Comparison of ENCODE assay signal across 9 cellular contexts in the genomic region with DNA sequence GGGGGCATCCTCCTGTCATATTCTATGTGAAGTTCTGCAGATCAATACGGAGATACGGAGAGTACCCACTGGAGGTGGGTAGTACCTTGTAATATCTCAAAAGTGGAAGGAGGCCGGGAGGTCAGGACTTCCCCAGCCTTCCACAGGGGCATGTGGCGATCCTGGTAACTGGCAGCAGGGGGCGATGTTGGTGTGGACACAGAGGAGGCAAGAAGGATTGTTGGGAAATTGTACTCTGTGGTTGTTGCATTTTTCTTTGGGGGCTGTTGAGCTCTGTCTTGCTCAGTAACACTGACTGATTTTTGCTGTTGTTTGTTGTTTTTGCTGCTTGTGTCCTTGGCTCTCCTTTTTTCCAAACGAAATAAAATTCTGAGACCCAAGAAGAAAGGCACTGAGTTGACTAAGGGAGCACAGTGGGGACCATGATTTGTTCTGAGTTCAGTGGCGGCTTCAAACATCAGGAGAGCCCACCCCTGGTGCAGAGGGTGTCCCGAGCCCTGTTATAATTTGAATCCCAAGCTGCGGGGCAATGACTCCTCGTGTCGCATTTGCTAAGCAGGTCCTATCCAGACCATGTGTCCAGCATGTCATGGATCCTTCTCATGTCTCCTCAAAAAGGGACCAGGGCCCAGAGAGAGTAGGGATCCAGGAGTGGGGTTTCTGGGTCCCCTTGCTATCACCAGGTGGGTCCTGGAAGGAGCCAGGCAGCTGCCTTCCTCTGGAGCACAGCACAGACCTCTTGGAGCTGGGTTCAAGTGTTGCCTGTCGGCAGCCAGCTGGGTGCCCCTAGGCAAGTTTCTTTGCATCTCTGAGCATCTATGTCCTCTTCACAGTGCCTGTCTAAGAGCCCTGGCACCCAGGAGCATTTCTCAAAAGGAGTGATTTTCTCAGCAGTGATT. TPM values are rescaled to one million over a fixed set of nuclear protein-coding genes. Genes with fewer than 3 reads are reported as not detected.
DNase-seq lines count a peak whose midpoint lies in the region; ATAC-seq, FAIRE-seq and TF ChIP-seq lines count a peak whose summit lies in the region.
"Had no signal": no experiment of that assay in that cellular context is flagged by ENCODE, and none has a peak within 500 bp of the region (broad histone marks: within the 10 kb centered on the region; RNA-seq: fewer than 3 reads in every experiment).

No MANE protein-coding gene starts in this region.

- DNase-seq in AG04449 (ENCODE audit: low read depth, low spot score) = no peak
- DNase-seq in PC-3 = peak; percentile 72
- DNase-seq in activated T-cell treated with anti-CD3 and anti-CD28 coated beads for 24 hours (ENCODE audit: low read depth) = peak; percentile 56
- DNase-seq in fibroblast of lung (ENCODE audit: low read depth in 2 of 2) = peak; percentile 34 to 65
- peak; percentile 93 for DNase-seq in osteoblast (ENCODE audit: insufficient read length, low spot score, missing footprints)
- DNase-seq in urothelium cell line (ENCODE audit: low spot score) = peak; percentile 67

- POLR2A ChIA-PET in AG04449 (lab: Yijun Ruan, JAX) = no interaction called here
- POLR2A ChIA-PET in PC-3 (lab: Charles Lee; ENCODE audit: unreplicated experiment) = interaction anchor here (0.5 kb wide), 1 partner anchor 344 kb away, joined by 4 read pairs; no protein-coding TSS in a partner anchor

- TF ChIP-seq CTCF in AG04449 (IDR thresholded peaks at IDR 0.05; ENCODE audit: insufficient read depth, low read length, missing control alignments) (peak; percentile 82), PC-3 (conservative IDR thresholded peaks at IDR 0.05; ENCODE audit: low read depth, low read length) (peak; percentile 89), fibroblast of lung (conservative IDR thresholded peaks at IDR 0.05 in 1 of 2, IDR thresholded peaks at IDR 0.05 in 1 of 2; ENCODE audit: low read depth in 1 of 2, low read length in 2 of 2) (peak; percentile 85 to 90), osteoblast (IDR thresholded peaks at IDR 0.05; ENCODE audit: extremely low read depth, low read depth, low read length) (peak; percentile 90)

- BruUV-seq in PC-3 (replicated peaks; lab: Mats Ljungman, UMichigan) = no TSS peak

- CTCF ChIA-PET in AG04449 (lab: Yijun Ruan, JAX) = interaction anchor here (0.5 to 11.3 kb wide), 57 partner anchors 8 to 609 kb away, joined by 3 to 120 read pairs (median 4); a partner anchor contains a TSS
- CTCF ChIA-PET in PC-3 (lab: Charles Lee) = interaction anchor here (0.6 to 1.2 kb wide), 2 partner anchors 11 to 163 kb away, joined by 3 to 5 read pairs; no protein-coding TSS in a partner anchor

- H3K9ac ChIP-seq in PC-3 (ENCODE audit: low read length) (no peak overlapping the region), fibroblast of lung (ENCODE audit: insufficient read depth, low read length) (no peak overlapping the region)

- ATAC-seq in GM18520 (IDR thresholded peaks at IDR 0.05; ENCODE audit: unreplicated experiment) (peak; percentile 48), HG03442 (IDR thresholded peaks at IDR 0.05; ENCODE audit: unreplicated experiment) (peak; percentile 68), PC-3 (peak; percentile 74)

- no peak overlapping the region for H3K4me2 ChIP-seq in PC-3 (ENCODE audit: low read length)
- H3K4me2 ChIP-seq in fibroblast of lung (ENCODE audit: extremely low read depth, insufficient read depth, low read length) = no peak overlapping the region
- H3K4me2 ChIP-seq in osteoblast (ENCODE audit: insufficient read depth, low read length) = no peak overlapping the region

- H4K20me1 ChIP-seq in PC-3 (ENCODE audit: low read length) = no peaks in the 10 kb centered on the region
- no peaks in the 10 kb centered on the region for H4K20me1 ChIP-seq in fibroblast of lung (ENCODE audit: control insufficient read depth, extremely low read depth, insufficient read depth, low read length)
- peaks cover 3% of the 10 kb centered on the region for H4K20me1 ChIP-seq in osteoblast (ENCODE audit: insufficient read depth, low read length)

- H3K27ac ChIP-seq in PC-3 (ENCODE audit: low read length) (no peak overlapping the region), fibroblast of lung (ENCODE audit: insufficient read depth, low read length) (no peak overlapping the region), osteoblast (ENCODE audit: low read depth, low read length) (no peak overlapping the region)
- H3K27ac ChIP-seq: ovary had no signal

- H3K9me2 ChIP-seq in PC-3 (replicated peaks; ENCODE audit: low read length) = no peaks in the 10 kb centered on the region

- no peaks in the 10 kb centered on the region; the same call in 1 of the 2 replicates for H3K36me3 ChIP-seq in PC-3 (ENCODE audit: low read depth, low read length)
- H3K36me3 ChIP-seq in fibroblast of lung (ENCODE audit: control insufficient read depth, insufficient read depth, low read length) = no peaks in the 10 kb centered on the region
- no peaks in the 10 kb centered on the region for H3K36me3 ChIP-seq in osteoblast (ENCODE audit: insufficient read depth, low read length)
- H3K36me3 ChIP-seq: ovary had no signal

- H3K9me3 ChIP-seq in PC-3 (ENCODE audit: low read length) = no peaks in the 10 kb centered on the region
- no peaks in the 10 kb centered on the region for H3K9me3 ChIP-seq in fibroblast of lung (ENCODE audit: control insufficient read depth, insufficient read depth, low read depth, low read length)
- no peaks in the 10 kb centered on the region for H3K9me3 ChIP-seq in osteoblast (ENCODE audit: low read depth, low read length)
- H3K9me3 ChIP-seq: ovary had no signal

- H3K4me3 ChIP-seq in AG04449 (ENCODE audit: low read depth, low read length) (no peak overlapping the region), PC-3 (ENCODE audit: low read length) (no peak overlapping the region), fibroblast of lung (replicated peaks in 1 of 4; ENCODE audit: control extremely low read depth in 1 of 4, insufficient read depth in 1 of 4, low read depth in 3 of 4, low read length in 4 of 4) (no peak overlapping the region), osteoblast (ENCODE audit: insufficient read depth, low read length) (no peak overlapping the region)
- H3K4me3 ChIP-seq: ovary had no signal

- no peaks in the 10 kb centered on the region for H3K27me3 ChIP-seq in PC-3 (ENCODE audit: low read length)
- peaks cover 3% of the 10 kb centered on the region for H3K27me3 ChIP-seq in fibroblast of lung (ENCODE audit: control insufficient read depth, insufficient read depth, low read length)
- peaks cover 31% of the 10 kb centered on the region for H3K27me3 ChIP-seq in osteoblast (ENCODE audit: insufficient read depth, low read length)
- H3K27me3 ChIP-seq: ovary had no signal

- no peak for FAIRE-seq in urothelium cell line (lab: Jason Lieb, UNC)

- intact Hi-C loops in PC-3 (cut with micrococcal nuclease) = loop anchor here (1.0 to 2.0 kb wide), 2 partner anchors 163 to 230 kb away; no protein-coding TSS in a partner anchor

- no peaks in the 10 kb centered on the region for H3F3A ChIP-seq in PC-3 (ENCODE audit: low read length, unreplicated experiment)

- H2AFZ ChIP-seq in PC-3 (ENCODE audit: low read length) (peak overlapping the region; percentile 48; the same call in 1 of the 2 replicates), fibroblast of lung (ENCODE audit: low read length) (no peak overlapping the region), osteoblast (ENCODE audit: low read length) (no peak overlapping the region)

- H3K4me1 ChIP-seq in PC-3 (ENCODE audit: insufficient read depth, low read length) (peaks cover 2% of the 10 kb centered on the region; the same call in 1 of the 2 replicates), fibroblast of lung (ENCODE audit: control insufficient read depth, extremely low read depth, insufficient read depth, low read length) (no peaks in the 10 kb centered on the region), osteoblast (ENCODE audit: insufficient read depth, low read length) (no peaks in the 10 kb centered on the region)

- no peaks in the 10 kb centered on the region for H3K79me2 ChIP-seq in PC-3 (ENCODE audit: low read length)
- no peaks in the 10 kb centered on the region for H3K79me2 ChIP-seq in fibroblast of lung (ENCODE audit: control insufficient read depth, insufficient read depth, low read length)
- H3K79me2 ChIP-seq in osteoblast (ENCODE audit: insufficient read depth, low read length) = no peaks in the 10 kb centered on the region

RNA-seq across cellular contexts. Expression of a gene that starts 22.8 kb away (rescaled TPM):
- total RNA-seq in PC-3 (2014; rRNA removed) = 0.04 TPM in 1 of 2 replicates, not detected in the other
- under 0.01 and 0.33 TPM in 2 replicates for total RNA-seq in fibroblast of lung
- 0.03 and 0.09 TPM in 2 replicates for polyA plus RNA-seq in fibroblast of lung
- polyA plus RNA-seq in fibroblast of lung (2012) = 0.17 and 0.20 TPM in 2 replicates
- polyA minus RNA-seq in fibroblast of lung (ENCODE audit: low replicate concordance) = 1.0 TPM in 1 of 2 replicates, not detected in the other
- total RNA-seq in osteoblast = not detected in 2 replicates
- total RNA-seq: ovary had no signal
